ENCODE assay signal across 1 cellular context in genomic region chr4:108762559-108763225, GRCh38.
TF ChIP-seq lines count a peak whose summit lies in the region.

Gene ETNPPL, minus strand, starts transcription at chr4:108763053. Its CDS starts 155 bp downstream, at chr4:108762898.

TF ChIP-seq in HEK293, 187 proteins besides CTCF, POLR2A, EP300 and RAD21 (continued from another document and continues in another):
- TF ChIP-seq ZBTB48 (tag by site-specific recombination; IDR thresholded peaks at IDR 0.05): peak; percentile 72
- TF ChIP-seq ZBTB11 (tag by site-specific recombination; conservative IDR thresholded peaks at IDR 0.05; ENCODE audit: low read depth): peak; percentile 58
- TF ChIP-seq ZXDB (tag by site-specific recombination; IDR thresholded peaks at IDR 0.05): peak; percentile 70
- peak; percentile 31; the same call in 1 of the 2 replicates for TF ChIP-seq ZNF394 (tag by site-specific recombination; IDR thresholded peaks at IDR 0.05; ENCODE audit: borderline replicate concordance)
- TF ChIP-seq HOXA7 (CRISPR knock-in tag; IDR thresholded peaks at IDR 0.05; ENCODE audit: borderline replicate concordance): no peak
- peak; percentile 74 for TF ChIP-seq ZBTB8A (tag by site-specific recombination; IDR thresholded peaks at IDR 0.05)
- TF ChIP-seq ZNF776 (tag by site-specific recombination; IDR thresholded peaks at IDR 0.05; ENCODE audit: borderline replicate concordance): no peak
- peak; percentile 91 for TF ChIP-seq ZBTB17 (tag by site-specific recombination; IDR thresholded peaks at IDR 0.05)
- peak; percentile 66; the same call in 1 of the 2 replicates for TF ChIP-seq ZNF777 (tag by site-specific recombination; IDR thresholded peaks at IDR 0.05; ENCODE audit: borderline replicate concordance)
- TF ChIP-seq ZFHX2 (tag by site-specific recombination; conservative IDR thresholded peaks at IDR 0.05): peak; percentile 43; the same call in 1 of the 2 replicates
- no peak for TF ChIP-seq TRIM28 (IDR thresholded peaks at IDR 0.05; ENCODE audit: borderline replicate concordance, low read length)
- peak; percentile 96 for TF ChIP-seq ZBTB26 (tag by site-specific recombination; optimal IDR thresholded peaks at IDR 0.05)
- TF ChIP-seq ZNF223 (tag by site-specific recombination; IDR thresholded peaks at IDR 0.05): 0 out of 2 replicates have a peak, but pooled peaks have one; percentile 43
- TF ChIP-seq ZNF140 (tag by site-specific recombination; IDR thresholded peaks at IDR 0.05): no peak
- peak; percentile 26; the same call in 1 of the 2 replicates for TF ChIP-seq ZNF398 (tag by site-specific recombination; IDR thresholded peaks at IDR 0.05)
- 0 out of 2 replicates have a peak, but pooled peaks have one; percentile 43 for TF ChIP-seq PATZ1 (tag by site-specific recombination; IDR thresholded peaks at IDR 0.05)
- peak; percentile 92 for TF ChIP-seq ZNF600 (tag by site-specific recombination; IDR thresholded peaks at IDR 0.05)
- peak; percentile 42; the same call in 1 of the 2 replicates for TF ChIP-seq SP7 (tag by site-specific recombination; IDR thresholded peaks at IDR 0.05)
- peak; percentile 92 for TF ChIP-seq ZFP69B (tag by site-specific recombination; IDR thresholded peaks at IDR 0.05)
- peak; percentile 41; the same call in 1 of the 2 replicates for TF ChIP-seq ZNF366 (tag by site-specific recombination; conservative IDR thresholded peaks at IDR 0.05)
- TF ChIP-seq ZIC2 (tag by site-specific recombination; IDR thresholded peaks at IDR 0.05): 0 out of 2 replicates have a peak, but pooled peaks have one; percentile 11
- TF ChIP-seq ZNF239 (tag by site-specific recombination; IDR thresholded peaks at IDR 0.05): no peak
- TF ChIP-seq YY2 (tag by site-specific recombination; IDR thresholded peaks at IDR 0.05): no peak
- TF ChIP-seq MEIS1 (CRISPR knock-in tag; IDR thresholded peaks at IDR 0.05; ENCODE audit: borderline replicate concordance): no peak
- TF ChIP-seq IKZF3 (tag by site-specific recombination; IDR thresholded peaks at IDR 0.05): no peak
- no peak for TF ChIP-seq ZNF544 (tag by site-specific recombination; IDR thresholded peaks at IDR 0.05)
- TF ChIP-seq ZNF391 (tag by site-specific recombination; IDR thresholded peaks at IDR 0.05; ENCODE audit: borderline replicate concordance, low read depth): no peak
- no peak for TF ChIP-seq ZNF571 (tag by site-specific recombination; IDR thresholded peaks at IDR 0.05)
- TF ChIP-seq ZNF639 (tag by site-specific recombination; IDR thresholded peaks at IDR 0.05): no peak
- TF ChIP-seq BCL11A (tag by site-specific recombination; IDR thresholded peaks at IDR 0.05; ENCODE audit: low read depth): no peak
- TF ChIP-seq BCL6B (tag by site-specific recombination; IDR thresholded peaks at IDR 0.05): no peak
- 0 out of 2 replicates have a peak, but pooled peaks have one; percentile 38 for TF ChIP-seq ZNF24 (tag by site-specific recombination; IDR thresholded peaks at IDR 0.05)
- no peak for TF ChIP-seq ZNF18 (tag by site-specific recombination; IDR thresholded peaks at IDR 0.05)
- TF ChIP-seq KLF16 (tag by site-specific recombination; IDR thresholded peaks at IDR 0.05): peak; percentile 38; the same call in 1 of the 2 replicates
- TF ChIP-seq ZNF76 (tag by site-specific recombination; IDR thresholded peaks at IDR 0.05; ENCODE audit: borderline replicate concordance, low read depth): peak; percentile 64; the same call in 1 of the 2 replicates
- TF ChIP-seq ZBTB20 (tag by site-specific recombination; IDR thresholded peaks at IDR 0.05): peak; percentile 79; the same call in 1 of the 2 replicates
- no peak for TF ChIP-seq BCL11B (tag by site-specific recombination; IDR thresholded peaks at IDR 0.05; ENCODE audit: low read depth)
- peak; percentile 63 for TF ChIP-seq PRDM10 (tag by site-specific recombination; IDR thresholded peaks at IDR 0.05)
- TF ChIP-seq ZNF121 (tag by site-specific recombination; IDR thresholded peaks at IDR 0.05): no peak
- no peak for TF ChIP-seq ZNF202 (tag by site-specific recombination; IDR thresholded peaks at IDR 0.05; ENCODE audit: borderline replicate concordance)
- 0 out of 2 replicates have a peak, but pooled peaks have one; percentile 27 for TF ChIP-seq HIC1 (tag by site-specific recombination; IDR thresholded peaks at IDR 0.05)
- TF ChIP-seq GLIS2 (tag by site-specific recombination; IDR thresholded peaks at IDR 0.05): peak; percentile 45; the same call in 1 of the 2 replicates
- TF ChIP-seq ZNF19 (tag by site-specific recombination; IDR thresholded peaks at IDR 0.05; ENCODE audit: low read depth): no peak
